19 cellular contexts compared by ENCODE assay signal in the genomic region with DNA sequence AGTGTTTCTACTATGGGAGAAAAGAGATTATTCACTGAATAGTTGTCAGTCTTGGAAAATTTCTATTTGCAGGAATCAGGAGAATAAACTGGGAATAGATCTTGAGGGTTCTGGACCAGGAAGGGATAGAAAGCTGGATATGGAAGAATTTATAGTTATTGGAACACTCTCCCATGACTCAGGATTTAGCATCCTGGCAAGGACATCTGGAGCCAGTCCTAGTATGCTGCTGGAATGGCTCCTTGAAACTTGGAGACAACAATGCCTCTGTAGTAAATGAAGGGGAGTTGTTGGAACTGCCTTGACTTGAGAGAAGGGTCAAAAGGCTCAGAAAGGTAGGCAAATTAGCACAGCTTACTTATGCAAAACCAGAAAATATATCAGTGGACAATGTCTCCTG. TPM values are rescaled to one million over a fixed set of nuclear protein-coding genes. Genes with fewer than 3 reads are reported as not detected.
DNase-seq lines count a peak whose midpoint lies in the region; ATAC-seq, FAIRE-seq and TF ChIP-seq lines count a peak whose summit lies in the region.
"Had no signal": no experiment of that assay in that cellular context is flagged by ENCODE, and none has a peak within 500 bp of the region (broad histone marks: within the 10 kb centered on the region; RNA-seq: fewer than 3 reads in every experiment).

No MANE protein-coding gene starts in this region.

- in situ Hi-C loops in HepG2 (cut with HindIII; ENCODE audit: extremely low pct_ligation_motif_present, low pct_unique_long_range_greater_than_20kb), result no loop called here

- ATAC-seq in HepG2 (no peak), right lobe of liver (no peak), HG03457 (IDR thresholded peaks at IDR 0.05; ENCODE audit: unreplicated experiment) (no peak), GM23338 (no peak)
- ATAC-seq: A549; activated naive CD4-positive, alpha-beta T cell treated with anti-CD3 and anti-CD28 coated beads, Interleukin-2, amount 50 U/mL, for 72 hours; activated T-cell treated with anti-CD3 and anti-CD28 coated beads, Interleukin-2, amount 50 U/mL, for 4 hours had no signal

- CTCF ChIA-PET in HepG2 (lab: Yijun Ruan, JAX; ENCODE audit: low intra/inter-chr PET ratio, low total read pairs), result no interaction called here
- CTCF ChIA-PET in endothelial cell of umbilical vein (lab: Charles Lee), result no interaction called here

- H3K4me1 ChIP-seq in HepG2 (ENCODE audit: insufficient read depth, low read length), result peaks cover 27% of the 10 kb centered on the region
- no peaks in the 10 kb centered on the region for H3K4me1 ChIP-seq in right lobe of liver
- H3K4me1 ChIP-seq in endothelial cell of umbilical vein (ENCODE audit: control insufficient read depth, extremely low read depth, insufficient read depth, low read length), result no peaks in the 10 kb centered on the region
- H3K4me1 ChIP-seq in osteoblast (ENCODE audit: insufficient read depth, low read length), result peaks cover 10% of the 10 kb centered on the region
- H3K4me1 ChIP-seq in GM23338 (ENCODE audit: insufficient read depth), result no peaks in the 10 kb centered on the region

- intact Hi-C loops in HepG2 (cut with micrococcal nuclease; ENCODE audit: unreplicated experiment) (no loop called here), right lobe of liver (cut with DNase I) (no loop called here), endothelial cell of umbilical vein (cut with micrococcal nuclease) (no loop called here)

- H3K36me3 ChIP-seq in HepG2 (replicated peaks in 1 of 2; ENCODE audit: control insufficient read depth in 1 of 2, insufficient read depth in 2 of 2, low read length in 2 of 2), result no peaks in the 10 kb centered on the region
- no peaks in the 10 kb centered on the region for H3K36me3 ChIP-seq in right lobe of liver
- H3K36me3 ChIP-seq in endothelial cell of umbilical vein (ENCODE audit: control insufficient read depth in 2 of 2, extremely low read depth in 1 of 2, insufficient read depth in 2 of 2, low read length in 2 of 2), result no peaks in the 10 kb centered on the region
- no peaks in the 10 kb centered on the region for H3K36me3 ChIP-seq in osteoblast (ENCODE audit: insufficient read depth, low read length)
- H3K36me3 ChIP-seq in GM23338 (ENCODE audit: insufficient read depth), result no peaks in the 10 kb centered on the region

- POLR2A ChIA-PET in HepG2 (lab: Yijun Ruan, JAX), result no interaction called here
- POLR2A ChIA-PET in endothelial cell of umbilical vein (lab: Charles Lee), result no interaction called here

- H3K9me3 Mint-ChIP-seq in GM23338, result peaks cover 13% of the 10 kb centered on the region; the same call in 2 of the 3 replicates
- H3K9me3 Mint-ChIP-seq: activated CD4-positive, alpha-beta memory T cell treated with anti-CD3 and anti-CD28 coated beads, Interleukin-2, amount 10 ng/mL, durations not matched to agents 7 days and 5 days; activated naive CD4-positive, alpha-beta T cell treated with anti-CD3 and anti-CD28 coated beads, Interleukin-2, amount 50 U/mL, for 72 hours; activated T-cell treated with anti-CD3 and anti-CD28 coated beads, Interleukin-2, amount 50 U/mL, for 4 hours had no signal

- dilution Hi-C loops in endothelial cell of umbilical vein (cut with MboI; ENCODE audit: extremely low pct_ligation_motif_present, low sequenced_read_pairs), result no loop called here

- no peaks in the 10 kb centered on the region for H4K20me1 ChIP-seq in HepG2 (ENCODE audit: insufficient read depth, low read length)
- H4K20me1 ChIP-seq in endothelial cell of umbilical vein (replicated peaks; ENCODE audit: control insufficient read depth, extremely low read depth, insufficient read depth, low read length), result no peaks in the 10 kb centered on the region
- no peaks in the 10 kb centered on the region for H4K20me1 ChIP-seq in osteoblast (ENCODE audit: insufficient read depth, low read length)
- H4K20me1 ChIP-seq in GM23338 (replicated peaks; ENCODE audit: insufficient read depth), result no peaks in the 10 kb centered on the region

- H3K27me3 Mint-ChIP-seq in GM23338 (ENCODE audit: insufficient read depth, low read depth, poor library complexity), result peaks cover 4% of the 10 kb centered on the region
- H3K27me3 Mint-ChIP-seq: activated CD4-positive, alpha-beta memory T cell treated with anti-CD3 and anti-CD28 coated beads, Interleukin-2, amount 10 ng/mL, durations not matched to agents 7 days and 5 days had no signal

- H3K27ac Mint-ChIP-seq in GM23338, result no peak overlapping the region
- H3K27ac Mint-ChIP-seq: activated CD4-positive, alpha-beta memory T cell treated with anti-CD3 and anti-CD28 coated beads, Interleukin-2, amount 10 ng/mL, durations not matched to agents 7 days and 5 days; activated naive CD4-positive, alpha-beta T cell treated with anti-CD3 and anti-CD28 coated beads, Interleukin-2, amount 50 U/mL, for 72 hours; CD4-positive, alpha-beta memory T cell; naive B cell had no signal

- no peaks in the 10 kb centered on the region for H3K9me2 ChIP-seq in GM23338 (ENCODE audit: insufficient read depth)

- no peaks in the 10 kb centered on the region for H3F3A ChIP-seq in GM23338 (replicated peaks; ENCODE audit: low read depth)

- H2AFZ ChIP-seq in HepG2 (ENCODE audit: low read length) (no peak overlapping the region), endothelial cell of umbilical vein (ENCODE audit: low read depth, low read length) (no peak overlapping the region), osteoblast (ENCODE audit: low read length) (no peak overlapping the region), GM23338 (no peak overlapping the region)

- DNase-seq in HepG2 (ENCODE audit: low spot score) (no peak), right lobe of liver (no peak), endothelial cell of umbilical vein (ENCODE audit: low read depth, low spot score) (peak; percentile 7), osteoblast (ENCODE audit: insufficient read length, low spot score, missing footprints) (peak; percentile 56), amniotic stem cell (lab: John Stamatoyannopoulos, UW) (no peak), foreskin melanocyte (no peak), GM23338 (ENCODE audit: low spot score) (no peak)
- DNase-seq: activated CD4-positive, alpha-beta memory T cell treated with anti-CD3 and anti-CD28 coated beads, Interleukin-2, amount 10 ng/mL, durations not matched to agents 7 days and 5 days; activated T-cell treated with anti-CD3 and anti-CD28 coated beads, Interleukin-2, amount 50 U/mL, for 4 hours; CD4-positive, alpha-beta memory T cell; DMS79; effector CD4-positive, alpha-beta T cell; naive B cell; NCI-H2227 treated with DMSO at 0.1 percent for 48 hours; stimulated activated naive CD4-positive, alpha-beta T cell had no signal

- TF ChIP-seq CTCF in HepG2 (CRISPR knock-in tag; IDR thresholded peaks at IDR 0.05), result no peak
- no peak for TF ChIP-seq CTCF in right lobe of liver (IDR thresholded peaks at IDR 0.05)
- TF ChIP-seq CTCF in endothelial cell of umbilical vein (IDR thresholded peaks at IDR 0.05; ENCODE audit: extremely low read depth in 1 of 2, insufficient read depth in 1 of 2, low read depth in 1 of 2, low read length in 2 of 2), result no peak
- TF ChIP-seq CTCF in osteoblast (IDR thresholded peaks at IDR 0.05; ENCODE audit: extremely low read depth, low read depth, low read length), result no peak
- no peak for TF ChIP-seq CTCF in GM23338 (conservative IDR thresholded peaks at IDR 0.05; ENCODE audit: low read depth in 2 of 2)

- TF ChIP-seq POLR2A in HepG2 (IDR thresholded peaks at IDR 0.05; ENCODE audit: insufficient read depth in 1 of 2, low read depth in 2 of 2, low read length in 2 of 2), result no peak
- TF ChIP-seq POLR2A in right lobe of liver (IDR thresholded peaks at IDR 0.05), result no peak
- TF ChIP-seq POLR2A in endothelial cell of umbilical vein (IDR thresholded peaks at IDR 0.05; ENCODE audit: low read depth, low read length), result no peak

- H3K27ac ChIP-seq in HepG2 (ENCODE audit: extremely low read length, insufficient read depth, low read length) (no peak overlapping the region), right lobe of liver (no peak overlapping the region), endothelial cell of umbilical vein (ENCODE audit: insufficient read depth, low read depth, low read length) (no peak overlapping the region), osteoblast (ENCODE audit: low read depth, low read length) (no peak overlapping the region), GM23338 (ENCODE audit: low read depth) (no peak overlapping the region)

- H3K79me2 ChIP-seq in HepG2 (ENCODE audit: insufficient read depth, low read length) (no peaks in the 10 kb centered on the region), endothelial cell of umbilical vein (ENCODE audit: control insufficient read depth, insufficient read depth, low read length) (no peaks in the 10 kb centered on the region), osteoblast (ENCODE audit: insufficient read depth, low read length) (no peaks in the 10 kb centered on the region), GM23338 (replicated peaks; ENCODE audit: insufficient read depth) (no peaks in the 10 kb centered on the region)

- H3K9ac ChIP-seq in HepG2 (ENCODE audit: insufficient read depth, low read depth, low read length), result no peak overlapping the region
- H3K9ac ChIP-seq in endothelial cell of umbilical vein (replicated peaks; ENCODE audit: extremely low read depth, insufficient read depth, low read length), result no peak overlapping the region

- no peaks in the 10 kb centered on the region for H3K27me3 ChIP-seq in HepG2 (ENCODE audit: control insufficient read depth in 1 of 2, insufficient read depth in 2 of 2, low read length in 2 of 2)
- H3K27me3 ChIP-seq in right lobe of liver, result no peaks in the 10 kb centered on the region
- no peaks in the 10 kb centered on the region for H3K27me3 ChIP-seq in endothelial cell of umbilical vein (ENCODE audit: control insufficient read depth in 2 of 2, insufficient read depth in 2 of 2, low read length in 2 of 2)
- no peaks in the 10 kb centered on the region for H3K27me3 ChIP-seq in osteoblast (ENCODE audit: insufficient read depth, low read length)
- no peaks in the 10 kb centered on the region for H3K27me3 ChIP-seq in GM23338 (ENCODE audit: insufficient read depth)

- FAIRE-seq in HepG2 (lab: Jason Lieb, UNC), result no peak
- FAIRE-seq in endothelial cell of umbilical vein (lab: Jason Lieb, UNC), result peak; percentile 66
- FAIRE-seq: GM19239 had no signal

- H3K4me1 Mint-ChIP-seq in GM23338, result no peaks in the 10 kb centered on the region
- H3K4me1 Mint-ChIP-seq: activated CD4-positive, alpha-beta memory T cell treated with anti-CD3 and anti-CD28 coated beads, Interleukin-2, amount 10 ng/mL, durations not matched to agents 7 days and 5 days; CD4-positive, alpha-beta memory T cell; naive B cell had no signal

- H3K4me2 ChIP-seq in HepG2 (ENCODE audit: low read depth, low read length) (peak overlapping the region; percentile 18; the same call in 1 of the 2 replicates), endothelial cell of umbilical vein (ENCODE audit: insufficient read depth, low read length) (no peak overlapping the region), osteoblast (ENCODE audit: insufficient read depth, low read length) (no peak overlapping the region), GM23338 (no peak overlapping the region)
- H3K4me2 ChIP-seq: A549 had no signal

- H3K36me3 Mint-ChIP-seq in GM23338 (ENCODE audit: low read depth), result no peaks in the 10 kb centered on the region
- H3K36me3 Mint-ChIP-seq: CD4-positive, alpha-beta memory T cell; naive B cell had no signal

- TF ChIP-seq RAD21 in HepG2 (CRISPR knock-in tag; IDR thresholded peaks at IDR 0.05), result no peak

- BruUV-seq in HepG2 (replicated peaks; lab: Mats Ljungman, UMichigan) (no TSS peak), endothelial cell of umbilical vein (replicated peaks; lab: Mats Ljungman, UMichigan) (no TSS peak)

- no peaks in the 10 kb centered on the region for H3K9me1 ChIP-seq in endothelial cell of umbilical vein (replicated peaks; ENCODE audit: control insufficient read depth, extremely low read depth, insufficient read depth, low read length)

- H3K4me3 ChIP-seq in HepG2 (replicated peaks in 1 of 3; ENCODE audit: insufficient read depth in 1 of 3, low read depth in 2 of 3, low read length in 3 of 3) (no peak overlapping the region), right lobe of liver (no peak overlapping the region), endothelial cell of umbilical vein (replicated peaks in 1 of 3; ENCODE audit: insufficient read depth in 1 of 3, low read depth in 1 of 3, low read length in 3 of 3) (no peak overlapping the region), osteoblast (ENCODE audit: insufficient read depth, low read length) (no peak overlapping the region), GM23338 (no peak overlapping the region)
- H3K4me3 ChIP-seq: A549 had no signal

- no peak for TF ChIP-seq EP300 in HepG2 (IDR thresholded peaks at IDR 0.05; ENCODE audit: low read depth in 2 of 2, low read length in 2 of 2)
- TF ChIP-seq EP300 in HepG2 (CRISPR knock-in tag; IDR thresholded peaks at IDR 0.05; ENCODE audit: borderline replicate concordance), result no peak

- H3K4me3 Mint-ChIP-seq in GM23338, result no peak overlapping the region
- H3K4me3 Mint-ChIP-seq: activated CD4-positive, alpha-beta memory T cell treated with anti-CD3 and anti-CD28 coated beads, Interleukin-2, amount 10 ng/mL, durations not matched to agents 7 days and 5 days; activated T-cell treated with anti-CD3 and anti-CD28 coated beads, Interleukin-2, amount 50 U/mL, for 4 hours; CD4-positive, alpha-beta memory T cell; naive B cell had no signal

- H3K9me3 ChIP-seq in HepG2 (ENCODE audit: low read length) (no peaks in the 10 kb centered on the region), right lobe of liver (no peaks in the 10 kb centered on the region), endothelial cell of umbilical vein (replicated peaks; ENCODE audit: control insufficient read depth, insufficient read depth, low read length) (no peaks in the 10 kb centered on the region), osteoblast (ENCODE audit: low read depth, low read length) (no peaks in the 10 kb centered on the region)
- H3K9me3 ChIP-seq: A549 had no signal

RNA-seq across cellular contexts. Expression of a gene that starts 23.5 kb away (rescaled TPM):
- total RNA-seq in HepG2 (2016; rRNA removed; fragmentation: Illumina TruSeq; extraction: Trizol) (87.1 and 132 TPM in 2 replicates), right lobe of liver (10 to 100 TPM; 24.0 to 39.8 (median 29.6) TPM), endothelial cell of umbilical vein (67.8 and 72.9 TPM in 2 replicates), osteoblast (71.7 and 79.3 TPM in 2 replicates)
- total RNA-seq in HepG2 (2016; cell fraction: cytosol; rRNA removed; fragmentation: Illumina TruSeq; extraction: Trizol; ENCODE audit: low read depth), result 17.9 and 19.0 TPM in 2 replicates
- total RNA-seq in HepG2 (2016; cell fraction: insoluble cytoplasmic fraction; rRNA removed; fragmentation: Illumina TruSeq; extraction: Trizol), result 89.4 and 121 TPM in 2 replicates
- 19.6 and 23.7 TPM in 2 replicates for total RNA-seq in HepG2 (2016; cell fraction: membrane; rRNA removed; fragmentation: Illumina TruSeq; extraction: Trizol)
- 149 TPM in 2 replicates for total RNA-seq in HepG2 (2016; cell fraction: nucleus; rRNA removed; fragmentation: Illumina TruSeq; extraction: Trizol)
- polyA plus RNA-seq in HepG2 (2011; rRNA removed) (79.6 and 101 TPM in 2 replicates), endothelial cell of umbilical vein (19.0 and 26.0 TPM in 2 replicates), GM23338 (2016; fragmentation: Nextera tagmentation; extraction: Ambion mirVana) (103 and 138 TPM in 2 replicates)
- polyA plus RNA-seq in HepG2 (2011; cell fraction: cytosol; rRNA removed), result 22.1 and 35.2 TPM in 2 replicates
- 135 and 163 TPM in 2 replicates for polyA plus RNA-seq in HepG2 (2011; cell fraction: nucleus; rRNA removed)
- polyA plus RNA-seq in HepG2 (2012), result 50.9 and 69.8 TPM in 2 replicates
- polyA plus RNA-seq in HepG2 (2016; cell fraction: cytosol; fragmentation: Illumina TruSeq; extraction: Trizol; ENCODE audit: low read depth), result 1.8 and 2.0 TPM in 2 replicates
- 88.5 and 93.2 TPM in 2 replicates for polyA plus RNA-seq in HepG2 (2016; cell fraction: insoluble cytoplasmic fraction; fragmentation: Illumina TruSeq; extraction: Trizol; ENCODE audit: low read depth)
- polyA plus RNA-seq in HepG2 (2016; cell fraction: membrane; fragmentation: Illumina TruSeq; extraction: Trizol; ENCODE audit: low read depth), result 5.9 and 6.2 TPM in 2 replicates
- polyA plus RNA-seq in HepG2 (2016; cell fraction: nucleus; fragmentation: Illumina TruSeq; extraction: Trizol; ENCODE audit: insufficient read depth, low read depth), result 129 and 143 TPM in 2 replicates
- polyA minus RNA-seq in HepG2 (2011; rRNA and poly(A)+ RNA removed; ENCODE audit: low replicate concordance), result 26.6 and 41.3 TPM in 2 replicates
- 30.9 and 32.4 TPM in 2 replicates for polyA minus RNA-seq in HepG2 (2011; cell fraction: cytosol; rRNA and poly(A)+ RNA removed)
- polyA minus RNA-seq in HepG2 (2011; cell fraction: nucleus; rRNA and poly(A)+ RNA removed), result 381 and 407 TPM in 2 replicates
- polyA plus RNA-seq in endothelial cell of umbilical vein (2011; cell fraction: cytosol; rRNA removed), result 21.5 and 24.2 TPM in 2 replicates
- 131 and 185 TPM in 2 replicates for polyA plus RNA-seq in endothelial cell of umbilical vein (2011; cell fraction: nucleus; rRNA removed)
- 36.9 and 41.8 TPM in 2 replicates for polyA plus RNA-seq in endothelial cell of umbilical vein (2012)
- 46.1 and 46.8 TPM in 2 replicates for polyA minus RNA-seq in endothelial cell of umbilical vein
- 29.1 TPM for polyA minus RNA-seq in endothelial cell of umbilical vein (2011; cell fraction: cytosol; rRNA and poly(A)+ RNA removed)
- polyA minus RNA-seq in endothelial cell of umbilical vein (2011; cell fraction: nucleus; rRNA and poly(A)+ RNA removed), result 159 and 223 TPM in 2 replicates
- total RNA-seq in GM23338 (2014; rRNA removed; shearing (Covaris generic)), result 86.6 and 92.4 TPM in 2 replicates

Comparison
In these comparisons a context has a peak if more than half of its experiments do, and no peak if none do; other contexts are left out.
1. DNase-seq: peak in endothelial cell of umbilical vein (single experiment) and osteoblast (single experiment); none in HepG2 (single experiment), right lobe of liver (0 of 3), amniotic stem cell (single experiment), foreskin melanocyte (single experiment) and GM23338 (single experiment).